1 cellular context compared by ENCODE assay signal in genomic region chr1:112508242-112509004, GRCh38.
TF ChIP-seq lines count a peak whose summit lies in the region.

Gene WNT2B (plus strand): TSS chr1:112508965. CDS start chr1:112509263, 298 bp downstream.

TF ChIP-seq in HEK293, 187 proteins besides CTCF, POLR2A, EP300 and RAD21 (continued from another document and continues in another):
- TF ChIP-seq REST (tag by site-specific recombination; IDR thresholded peaks at IDR 0.05) (no peak), ZNF561 (tag by site-specific recombination; IDR thresholded peaks at IDR 0.05; ENCODE audit: borderline replicate concordance) (peak; percentile 86), REPIN1 (tag by site-specific recombination; IDR thresholded peaks at IDR 0.05; ENCODE audit: low read depth) (no peak), ZNF114 (tag by site-specific recombination; IDR thresholded peaks at IDR 0.05) (no peak), KLF8 (tag by site-specific recombination; IDR thresholded peaks at IDR 0.05) (0 out of 2 replicates have a peak, but pooled peaks have one; percentile 56), ZNF169 (tag by site-specific recombination; IDR thresholded peaks at IDR 0.05) (no peak), HOXD13 (CRISPR knock-in tag; IDR thresholded peaks at IDR 0.05; ENCODE audit: borderline replicate concordance) (no peak), ZNF692 (tag by site-specific recombination; IDR thresholded peaks at IDR 0.05) (peak; percentile 72), EGR2 (tag by site-specific recombination; IDR thresholded peaks at IDR 0.05; ENCODE audit: low read depth) (0 out of 2 replicates have a peak, but pooled peaks have one; percentile 15), ZNF155 (tag by site-specific recombination; IDR thresholded peaks at IDR 0.05) (no peak), ZNF785 (tag by site-specific recombination; IDR thresholded peaks at IDR 0.05) (no peak), ZFP37 (tag by site-specific recombination; IDR thresholded peaks at IDR 0.05) (no peak), ZNF140 (tag by site-specific recombination; IDR thresholded peaks at IDR 0.05) (no peak), ZNF202 (tag by site-specific recombination; IDR thresholded peaks at IDR 0.05; ENCODE audit: borderline replicate concordance) (no peak), ZBTB11 (tag by site-specific recombination; conservative IDR thresholded peaks at IDR 0.05; ENCODE audit: low read depth) (peak; percentile 43; the same call in 1 of the 2 replicates), ZFHX2 (tag by site-specific recombination; conservative IDR thresholded peaks at IDR 0.05) (peak; percentile 65), ATF2 (tag by site-specific recombination; IDR thresholded peaks at IDR 0.05; ENCODE audit: low read depth) (no peak), ZSCAN18 (tag by site-specific recombination; IDR thresholded peaks at IDR 0.05) (no peak), ZFP41 (tag by site-specific recombination; IDR thresholded peaks at IDR 0.05; ENCODE audit: borderline replicate concordance) (no peak), OVOL3 (tag by site-specific recombination; IDR thresholded peaks at IDR 0.05) (no peak), ZNF610 (tag by site-specific recombination; IDR thresholded peaks at IDR 0.05; ENCODE audit: borderline replicate concordance) (no peak), ZNF549 (tag by site-specific recombination; IDR thresholded peaks at IDR 0.05) (no peak), SALL2 (tag by site-specific recombination; IDR thresholded peaks at IDR 0.05; ENCODE audit: borderline replicate concordance) (no peak), YY1 (tag by site-specific recombination; IDR thresholded peaks at IDR 0.05) (no peak), BCL11A (tag by site-specific recombination; IDR thresholded peaks at IDR 0.05; ENCODE audit: low read depth) (no peak), ZNF571 (tag by site-specific recombination; IDR thresholded peaks at IDR 0.05) (no peak), ZNF37A (tag by site-specific recombination; IDR thresholded peaks at IDR 0.05) (no peak), ZBTB7A (tag by site-specific recombination; IDR thresholded peaks at IDR 0.05; ENCODE audit: low read depth) (no peak; the same call in 1 of the 2 replicates), WT1 (tag by site-specific recombination; IDR thresholded peaks at IDR 0.05) (no peak), HOXC10 (CRISPR knock-in tag; IDR thresholded peaks at IDR 0.05) (no peak), ZNF394 (tag by site-specific recombination; IDR thresholded peaks at IDR 0.05; ENCODE audit: borderline replicate concordance) (no peak), AEBP2 (tag by site-specific recombination; IDR thresholded peaks at IDR 0.05; ENCODE audit: borderline replicate concordance) (no peak), ZNF248 (tag by site-specific recombination; IDR thresholded peaks at IDR 0.05) (no peak), SP3 (tag by site-specific recombination; IDR thresholded peaks at IDR 0.05) (no peak; the same call in 1 of the 2 replicates), ZNF391 (tag by site-specific recombination; IDR thresholded peaks at IDR 0.05; ENCODE audit: borderline replicate concordance, low read depth) (no peak; the same call in 1 of the 2 replicates), ZNF324 (tag by site-specific recombination; IDR thresholded peaks at IDR 0.05) (no peak), KLF10 (tag by site-specific recombination; IDR thresholded peaks at IDR 0.05) (no peak), YY2 (tag by site-specific recombination; IDR thresholded peaks at IDR 0.05) (no peak), RBAK (tag by site-specific recombination; IDR thresholded peaks at IDR 0.05) (no peak), ZSCAN30 (tag by site-specific recombination; IDR thresholded peaks at IDR 0.05) (peak; percentile 95), ZFP3 (tag by site-specific recombination; IDR thresholded peaks at IDR 0.05; ENCODE audit: low read depth) (no peak), ZNF558 (tag by site-specific recombination; IDR thresholded peaks at IDR 0.05) (no peak), ZNF510 (tag by site-specific recombination; IDR thresholded peaks at IDR 0.05; ENCODE audit: insufficient replicate concordance) (no peak), ZNF302 (tag by site-specific recombination; IDR thresholded peaks at IDR 0.05; ENCODE audit: low read depth) (no peak), ZBTB10 (tag by site-specific recombination; IDR thresholded peaks at IDR 0.05) (peak; percentile 60; the same call in 1 of the 2 replicates), ZNF585B (tag by site-specific recombination; IDR thresholded peaks at IDR 0.05) (no peak), ZNF157 (tag by site-specific recombination; IDR thresholded peaks at IDR 0.05) (no peak)
